8 cellular contexts compared by ENCODE assay signal in genomic region chr7:113774182-113774807, GRCh38.
DNase-seq lines count a peak whose midpoint lies in the region; ATAC-seq, FAIRE-seq and TF ChIP-seq lines count a peak whose summit lies in the region.

No MANE protein-coding gene starts in this region.

- no peaks in the 10 kb centered on the region for H3K4me1 Mint-ChIP-seq in immature natural killer cell

- SMC1A ChIA-PET in GM12878 (lab: Charles Lee; ENCODE audit: uncharacterized antibody, unreplicated experiment) = interaction anchor here (1.1 to 1.4 kb wide), 3 partner anchors 8 to 103 kb away, joined by 3 read pairs; no protein-coding TSS in a partner anchor

- H3K4me3 ChIP-seq in GM12878 = no peak overlapping the region
- H3K4me3 ChIP-seq in kidney epithelial cell (ENCODE audit: low read depth, low read length) = no peak overlapping the region

- peaks cover 0 to 3% (median 0%) of the 10 kb centered on the region in 3 donors for H3K27me3 Mint-ChIP-seq in immature natural killer cell (ENCODE audit: low read depth in 3 of 3)

- in situ Hi-C loops in GM12878 (cut with MboI) = no loop called here

- no peak overlapping the region for H3K9ac ChIP-seq in GM12878 (ENCODE audit: control insufficient read depth, insufficient read depth, low read length)

- intact Hi-C loops in GM12878 (cut with micrococcal nuclease; ENCODE audit: unreplicated experiment) = loop anchor here (5.0 to 10.0 kb wide), 2 partner anchors 123 to 251 kb away; no protein-coding TSS in a partner anchor

- no peak overlapping the region for H3K4me2 ChIP-seq in GM12878 (ENCODE audit: control insufficient read depth, insufficient read depth)

- peaks cover 4 to 12% (median 7%) of the 10 kb centered on the region in 6 donors for H3K9me3 Mint-ChIP-seq in immature natural killer cell

- no peaks in the 10 kb centered on the region for H3K4me1 ChIP-seq in GM12878 (ENCODE audit: control insufficient read depth, insufficient read depth, low read length)

- 13% methylated on average over 3 of the region's 3 CpGs for WGBS in GM12878 (ENCODE audit: insufficient coverage, insufficient replicate concordance, low lambda C conversion rate, missing lambda C conversion rate)

- no peak overlapping the region for H3K27ac ChIP-seq in C4-2B
- no peak overlapping the region for H3K27ac ChIP-seq in GM12878 (ENCODE audit: control insufficient read depth, insufficient read depth)

- H3K79me2 ChIP-seq in GM12878 (ENCODE audit: control insufficient read depth, insufficient read depth, low read length) = no peaks in the 10 kb centered on the region

- DNase-seq in NCI-H345 treated with DMSO at 0.1 percent for 48 hours (lab: John Stamatoyannopoulos, UW; ENCODE audit: unreplicated experiment) = peak; percentile 31
- no peak for DNase-seq in GM12878 (ENCODE audit: low read depth, low spot score)
- DNase-seq in kidney epithelial cell (ENCODE audit: low read depth) = peak; percentile 7
- DNase-seq in ecto neural progenitor cell (ENCODE audit: low spot score) = no peak
- no peak for DNase-seq in immature natural killer cell

- no peak for TF ChIP-seq POLR2A in GM12878 (IDR thresholded peaks at IDR 0.05; ENCODE audit: low read depth, low read length)

- peak; percentile 93 for TF ChIP-seq CTCF in C4-2B (conservative IDR thresholded peaks at IDR 0.05)
- peak; percentile 63 to 66 (median 63) for TF ChIP-seq CTCF in GM12878 (IDR thresholded peaks at IDR 0.05 in 2 of 3, conservative IDR thresholded peaks at IDR 0.05 in 1 of 3; ENCODE audit: control insufficient read depth in 2 of 3, extremely low read depth in 1 of 3, insufficient read depth in 1 of 3, low read depth in 3 of 3, low read length in 3 of 3)
- peak; percentile 68 for TF ChIP-seq CTCF in kidney epithelial cell (IDR thresholded peaks at IDR 0.05; ENCODE audit: insufficient read depth, low read length, poor library complexity, severe bottlenecking)

- TF ChIP-seq EP300 in GM12878 (IDR thresholded peaks at IDR 0.05; ENCODE audit: borderline replicate concordance in 1 of 2, control insufficient read depth in 1 of 2, low read depth in 2 of 2, low read length in 2 of 2) = no peak

- H3K27ac Mint-ChIP-seq in immature natural killer cell = no peak overlapping the region

- H3K36me3 ChIP-seq in GM12878 (ENCODE audit: control insufficient read depth in 2 of 2, insufficient read depth in 2 of 2, low read length in 1 of 2) (no peaks in the 10 kb centered on the region), kidney epithelial cell (ENCODE audit: control insufficient read depth, insufficient read depth, low read length) (no peaks in the 10 kb centered on the region)

- BruUV-seq in GM12878 (replicated peaks; lab: Mats Ljungman, UMichigan) = no TSS peak

- H2AFZ ChIP-seq in GM12878 (ENCODE audit: control insufficient read depth, low read depth, low read length) = no peak overlapping the region

- no peak overlapping the region for H3K4me3 Mint-ChIP-seq in immature natural killer cell

- no peaks in the 10 kb centered on the region for H3K9me3 ChIP-seq in GM12878 (replicated peaks; ENCODE audit: control insufficient read depth, insufficient read depth, low read length)

- peak; percentile 51 for TF ChIP-seq RAD21 in GM12878 (IDR thresholded peaks at IDR 0.05; ENCODE audit: insufficient read depth, low read depth, low read length)

- peak; percentile 71 for FAIRE-seq in GM12878 (lab: Jason Lieb, UNC)

- RAD21 ChIA-PET in GM12878 (lab: Charles Lee; ENCODE audit: unreplicated experiment) = interaction anchor here (0.9 to 1.0 kb wide), 2 partner anchors 8 to 889 kb away, joined by 3 to 4 read pairs; no protein-coding TSS in a partner anchor

- ATAC-seq in GM19035 (IDR thresholded peaks at IDR 0.05; ENCODE audit: unreplicated experiment) (peak; percentile 92), HG03095 (IDR thresholded peaks at IDR 0.05; ENCODE audit: unreplicated experiment) (peak; percentile 94), GM12878 (peak; percentile 84)

- no peaks in the 10 kb centered on the region for H3K36me3 Mint-ChIP-seq in immature natural killer cell

- POLR2A ChIA-PET in GM12878 (lab: Charles Lee) = no interaction called here

- no peaks in the 10 kb centered on the region for H4K20me1 ChIP-seq in GM12878 (ENCODE audit: control insufficient read depth, insufficient read depth)

- CTCF ChIA-PET in GM12878 (lab: Yijun Ruan, JAX) = interaction anchor here (1.0 to 1.6 kb wide), 7 partner anchors 8 to 245 kb away, joined by 3 to 8 read pairs (median 4); no protein-coding TSS in a partner anchor

- H3K27me3 ChIP-seq in GM12878 (replicated peaks in 1 of 2; ENCODE audit: control insufficient read depth in 2 of 2, insufficient read depth in 2 of 2, low read length in 1 of 2) = no peaks in the 10 kb centered on the region
- no peaks in the 10 kb centered on the region for H3K27me3 ChIP-seq in kidney epithelial cell (ENCODE audit: control insufficient read depth, insufficient read depth, low read length)

TF ChIP-seq in GM12878, 131 proteins besides CTCF, POLR2A, EP300 and RAD21 (continues in another document):
- no peak for TF ChIP-seq E2F8 (IDR thresholded peaks at IDR 0.05; ENCODE audit: low read depth, partially characterized antibody)
- TF ChIP-seq SMC3 (IDR thresholded peaks at IDR 0.05; ENCODE audit: borderline replicate concordance, low read length) = peak; percentile 37; the same call in 1 of the 2 replicates
- no peak for TF ChIP-seq HDGF (IDR thresholded peaks at IDR 0.05)
- TF ChIP-seq TBL1XR1 (IDR thresholded peaks at IDR 0.05; ENCODE audit: low read depth, low read length) = no peak
- TF ChIP-seq TCF3 (IDR thresholded peaks at IDR 0.05; ENCODE audit: borderline replicate concordance, insufficient read depth, low read depth, low read length) = no peak
- no peak for TF ChIP-seq IRF5 (IDR thresholded peaks at IDR 0.05; ENCODE audit: borderline replicate concordance)
- no peak for TF ChIP-seq SUZ12 (IDR thresholded peaks at IDR 0.05; ENCODE audit: unreplicated experiment)
- no peak for TF ChIP-seq MTA3 (IDR thresholded peaks at IDR 0.05; ENCODE audit: borderline replicate concordance, low read length)
- no peak for TF ChIP-seq REST (IDR thresholded peaks at IDR 0.05; ENCODE audit: low read depth, low read length)
- TF ChIP-seq RBBP5 (conservative IDR thresholded peaks at IDR 0.05) = no peak
- no peak for TF ChIP-seq MXI1 (IDR thresholded peaks at IDR 0.05; ENCODE audit: low read depth, low read length)

Comparison
In these comparisons a context has a peak if more than half of its experiments do, and no peak if none do; other contexts are left out.
1. DNase-seq: peak in NCI-H345 treated with DMSO at 0.1 percent for 48 hours (single experiment) and kidney epithelial cell (single experiment); none in GM12878 (single experiment), ecto neural progenitor cell (single experiment) and immature natural killer cell (0 of 3).
2. Peak in every context shown above with its lines, with median percentiles within 50 percentile points of each other: CTCF ChIP-seq and ATAC-seq.